ENCODE assay signal across 20 cellular contexts in the genomic region with DNA sequence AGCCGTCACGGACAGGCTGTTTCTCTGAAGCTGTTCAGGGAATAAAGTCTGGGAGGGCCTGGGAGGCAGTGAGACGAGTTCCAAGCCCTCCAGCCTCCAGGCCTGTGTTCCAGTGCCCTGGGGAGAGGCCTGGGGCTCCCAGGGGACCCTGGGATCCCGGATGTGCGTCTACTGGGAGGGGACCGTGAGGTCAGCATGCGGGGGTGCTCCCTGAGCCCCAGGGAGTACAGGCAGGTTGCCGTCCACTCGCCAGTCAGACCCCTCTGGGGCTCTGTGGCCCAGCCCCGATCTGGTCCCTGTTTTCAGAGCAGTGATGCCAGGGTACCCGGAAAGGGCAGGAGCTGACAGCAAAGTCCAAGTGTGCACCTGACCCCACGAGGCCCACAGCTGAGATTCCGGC.
DNase-seq lines count a peak whose midpoint lies in the region; ATAC-seq and TF ChIP-seq lines count a peak whose summit lies in the region.
"Had no signal": no experiment of that assay in that cellular context is flagged by ENCODE, and none has a peak within 500 bp of the region (broad histone marks: within the 10 kb centered on the region; RNA-seq: fewer than 3 reads in every experiment).

No MANE protein-coding gene starts in this region.

- H2AFZ ChIP-seq in osteoblast (ENCODE audit: low read length): no peak overlapping the region

- H3K4me1 Mint-ChIP-seq in HFFc6 (ENCODE audit: low read depth): no peaks in the 10 kb centered on the region
- peaks cover 7% of the 10 kb centered on the region for H3K4me1 Mint-ChIP-seq in activated CD8-positive, alpha-beta T cell treated with anti-CD3 and anti-CD28 coated beads, Interleukin-2, amount 10 ng/mL, durations not matched to agents 7 days and 5 days (ENCODE audit: low read depth)

- peaks cover 2% of the 10 kb centered on the region for H3K27me3 Mint-ChIP-seq in HFFc6 (ENCODE audit: insufficient read depth)
- no peaks in the 10 kb centered on the region for H3K27me3 Mint-ChIP-seq in activated CD8-positive, alpha-beta T cell treated with anti-CD3 and anti-CD28 coated beads, Interleukin-2, amount 10 ng/mL, durations not matched to agents 7 days and 5 days (ENCODE audit: low read depth)
- H3K27me3 Mint-ChIP-seq: CD4-positive, CD25-positive, alpha-beta regulatory T cell; CD8-positive, alpha-beta memory T cell had no signal

- H3K9me3 ChIP-seq in RWPE2 (ENCODE audit: severe bottlenecking) (no peaks in the 10 kb centered on the region), right atrium auricular region (no peaks in the 10 kb centered on the region), osteoblast (ENCODE audit: low read depth, low read length) (peaks cover 4% of the 10 kb centered on the region)
- H3K9me3 ChIP-seq: BE2C had no signal

- H3K27me3 ChIP-seq in H7 (ENCODE audit: control insufficient read depth, insufficient read depth, low read length) (no peaks in the 10 kb centered on the region), RWPE2 (ENCODE audit: insufficient read depth, poor library complexity, severe bottlenecking) (no peaks in the 10 kb centered on the region), right atrium auricular region (no peaks in the 10 kb centered on the region), osteoblast (ENCODE audit: insufficient read depth, low read length) (no peaks in the 10 kb centered on the region)
- H3K27me3 ChIP-seq: BE2C had no signal

- intact Hi-C loops in sciatic nerve (cut with DNase I): no loop called here

- TF ChIP-seq CTCF in RWPE2 (IDR thresholded peaks at IDR 0.05; ENCODE audit: poor library complexity, severe bottlenecking): no peak
- no peak for TF ChIP-seq CTCF in right atrium auricular region (IDR thresholded peaks at IDR 0.05)
- no peak for TF ChIP-seq CTCF in osteoblast (IDR thresholded peaks at IDR 0.05; ENCODE audit: extremely low read depth, low read depth, low read length)
- no peak for TF ChIP-seq CTCF in HFFc6 (IDR thresholded peaks at IDR 0.05)

- H3K36me3 ChIP-seq in H7 (replicated peaks; ENCODE audit: control insufficient read depth, insufficient read depth, low read length) (no peaks in the 10 kb centered on the region), RWPE2 (ENCODE audit: low read depth) (no peaks in the 10 kb centered on the region), right atrium auricular region (no peaks in the 10 kb centered on the region), osteoblast (ENCODE audit: insufficient read depth, low read length) (no peaks in the 10 kb centered on the region)
- H3K36me3 ChIP-seq: BE2C had no signal

- H4K20me1 ChIP-seq in osteoblast (ENCODE audit: insufficient read depth, low read length): no peaks in the 10 kb centered on the region

- peaks cover 22% of the 10 kb centered on the region for H3K9me3 Mint-ChIP-seq in HFFc6
- no peaks in the 10 kb centered on the region for H3K9me3 Mint-ChIP-seq in activated CD8-positive, alpha-beta T cell treated with anti-CD3 and anti-CD28 coated beads, Interleukin-2, amount 10 ng/mL, durations not matched to agents 7 days and 5 days (ENCODE audit: insufficient read depth)

- H3K4me2 ChIP-seq in osteoblast (ENCODE audit: insufficient read depth, low read length): no peak overlapping the region

- H3K4me1 ChIP-seq in RWPE2 (ENCODE audit: insufficient read depth, poor library complexity, severe bottlenecking) (peaks cover under 1% of the 10 kb centered on the region), right atrium auricular region (peaks cover 0 to 11% of the 10 kb centered on the region in 2 donors), osteoblast (ENCODE audit: insufficient read depth, low read length) (no peaks in the 10 kb centered on the region)
- H3K4me1 ChIP-seq: BE2C had no signal

- peaks cover 6% of the 10 kb centered on the region for H3K36me3 Mint-ChIP-seq in HFFc6 (ENCODE audit: low read depth)
- H3K36me3 Mint-ChIP-seq in activated CD8-positive, alpha-beta T cell treated with anti-CD3 and anti-CD28 coated beads, Interleukin-2, amount 10 ng/mL, durations not matched to agents 7 days and 5 days (ENCODE audit: low read depth): peaks cover 12% of the 10 kb centered on the region

- H3K27ac ChIP-seq in RWPE2 (ENCODE audit: poor library complexity, severe bottlenecking) (no peak overlapping the region), right atrium auricular region (peak overlapping the region; percentile 56 to 62), osteoblast (ENCODE audit: low read depth, low read length) (no peak overlapping the region)

- CTCF ChIA-PET in activated CD8-positive, alpha-beta T cell treated with anti-CD3 and anti-CD28 coated beads, Interleukin-2, amount 10 ng/mL, durations not matched to agents 7 days and 5 days (lab: Charles Lee): no interaction called here

- DNase-seq in H7 (peak; percentile 43), RWPE2 (ENCODE audit: low spot score) (peak; percentile 62), right atrium auricular region (ENCODE audit: low spot score) (no peak), osteoblast (ENCODE audit: insufficient read length, low spot score, missing footprints) (peak; percentile 80), HFFc6 (no peak), sciatic nerve (ENCODE audit: low spot score) (no peak)
- no peak for DNase-seq in activated CD8-positive, alpha-beta T cell treated with anti-CD3 and anti-CD28 coated beads, Interleukin-2, amount 10 ng/mL, durations not matched to agents 7 days and 5 days
- DNase-seq: ACHN; BE2C; C1 segment of cervical spinal cord; CD4-positive, CD25-positive, alpha-beta regulatory T cell; COR-L47; DMS 273 treated with DMSO at 0.1 percent for 48 hours; DMS53; DND-41; EL; HCEC 1CT; IMR-90 had no signal

- H3K4me3 ChIP-seq in H7 (ENCODE audit: insufficient read depth, low read depth, low read length): no peak overlapping the region
- H3K4me3 ChIP-seq in RWPE2 (ENCODE audit: severe bottlenecking): no peak overlapping the region
- H3K4me3 ChIP-seq in right atrium auricular region: no peak overlapping the region
- H3K4me3 ChIP-seq in osteoblast (ENCODE audit: insufficient read depth, low read length): no peak overlapping the region
- H3K4me3 ChIP-seq: GM12878 had no signal

- no peak overlapping the region for H3K4me3 Mint-ChIP-seq in HFFc6
- H3K4me3 Mint-ChIP-seq in activated CD8-positive, alpha-beta T cell treated with anti-CD3 and anti-CD28 coated beads, Interleukin-2, amount 10 ng/mL, durations not matched to agents 7 days and 5 days: no peak overlapping the region
- H3K4me3 Mint-ChIP-seq: CD4-positive, CD25-positive, alpha-beta regulatory T cell; CD8-positive, alpha-beta memory T cell had no signal

- ATAC-seq in RWPE2 (ENCODE audit: low read depth) (no peak), sciatic nerve (no peak)
- no peak for ATAC-seq in activated CD8-positive, alpha-beta T cell treated with anti-CD3 and anti-CD28 coated beads, Interleukin-2, amount 10 ng/mL, durations not matched to agents 7 days and 5 days
- ATAC-seq: GM12878 had no signal

- H3K79me2 ChIP-seq in osteoblast (ENCODE audit: insufficient read depth, low read length): no peaks in the 10 kb centered on the region

- POLR2A ChIA-PET in activated CD8-positive, alpha-beta T cell treated with anti-CD3 and anti-CD28 coated beads, Interleukin-2, amount 10 ng/mL, durations not matched to agents 7 days and 5 days (lab: Charles Lee): interaction anchor here (0.6 kb wide), 1 partner anchor 266 kb away, joined by 3 read pairs; no protein-coding TSS in a partner anchor

- no peak overlapping the region for H3K27ac Mint-ChIP-seq in HFFc6
- no peak overlapping the region for H3K27ac Mint-ChIP-seq in activated CD8-positive, alpha-beta T cell treated with anti-CD3 and anti-CD28 coated beads, Interleukin-2, amount 10 ng/mL, durations not matched to agents 7 days and 5 days
- H3K27ac Mint-ChIP-seq: CD4-positive, CD25-positive, alpha-beta regulatory T cell; CD8-positive, alpha-beta memory T cell had no signal

Comparison
In these comparisons a context has a peak if more than half of its experiments do, and no peak if none do; other contexts are left out.
1. DNase-seq: peak in H7 (single experiment), RWPE2 (single experiment) and osteoblast (single experiment); none in right atrium auricular region (single experiment), HFFc6 (single experiment), activated CD8-positive, alpha-beta T cell treated with anti-CD3 and anti-CD28 coated beads, Interleukin-2, amount 10 ng/mL, durations not matched to agents 7 days and 5 days (single experiment) and sciatic nerve (single experiment).
2. H3K27ac ChIP-seq: peak in right atrium auricular region (2 of 2); none in RWPE2 (single experiment) and osteoblast (single experiment).